ENCODE assay signal across 8 cellular contexts in the genomic region with DNA sequence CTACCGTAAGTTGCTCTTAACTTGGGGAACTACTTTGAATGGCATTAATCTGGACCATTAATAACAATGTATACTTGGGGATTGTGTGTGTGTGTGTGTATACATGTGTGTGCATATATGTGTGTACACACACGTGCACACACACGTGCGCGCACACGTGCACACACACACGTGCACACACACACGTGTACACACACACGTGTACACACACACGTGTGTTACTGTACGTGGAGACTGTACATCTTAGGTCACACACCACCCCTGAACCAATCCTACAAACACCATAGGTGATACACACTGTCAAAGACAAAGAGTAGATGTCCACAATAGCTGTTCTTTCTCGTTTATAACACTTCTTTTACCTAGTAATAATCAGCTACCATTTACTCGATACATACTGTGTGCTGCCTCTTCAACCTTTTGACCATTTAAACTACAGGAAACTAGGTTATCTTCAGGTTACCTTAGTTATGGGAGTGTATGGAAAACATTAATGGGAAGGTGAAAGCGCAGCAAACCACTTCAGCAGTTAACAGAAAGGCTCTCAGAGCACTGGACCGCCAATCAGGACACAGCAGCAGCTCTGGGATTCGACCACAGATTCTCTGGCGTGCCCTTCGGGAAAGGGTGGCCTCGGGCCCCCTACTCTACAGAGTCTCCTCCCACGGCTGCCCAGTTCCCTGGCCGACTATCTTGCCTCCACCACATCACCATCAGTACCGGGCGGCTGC. TPM values are rescaled to one million over a fixed set of nuclear protein-coding genes. Genes with fewer than 3 reads are reported as not detected.
DNase-seq lines count a peak whose midpoint lies in the region; ATAC-seq, FAIRE-seq and TF ChIP-seq lines count a peak whose summit lies in the region.

No MANE protein-coding gene starts in this region.

- peaks cover 17 to 48% (median 31%) of the 10 kb centered on the region in 4 donors for H3K4me1 Mint-ChIP-seq in CD4-positive, alpha-beta memory T cell

- no peak for DNase-seq in CD4-positive, alpha-beta memory T cell
- DNase-seq in HTR-8/SVneo (ENCODE audit: insufficient read length, low spot score) (no peak), adrenal gland (no peak), left lung (peak in 1 of 2 donors; percentile 57), tibial artery (no peak), HCEC 1CT (no peak), GF-D8 (lab: John Stamatoyannopoulos, UW) (no peak)

- H3K27me3 ChIP-seq in CD4-positive, alpha-beta memory T cell (ENCODE audit: insufficient read depth, low read length): no peaks in the 10 kb centered on the region
- H3K27me3 ChIP-seq in adrenal gland (no peaks in the 10 kb centered on the region), left lung (no peaks in the 10 kb centered on the region), tibial artery (no peaks in the 10 kb centered on the region)

- peaks cover 15 to 36% of the 10 kb centered on the region in 2 donors for H3K36me3 Mint-ChIP-seq in CD4-positive, alpha-beta memory T cell

- POLR2A ChIA-PET in CD4-positive, alpha-beta memory T cell (lab: Charles Lee; ENCODE audit: partially characterized antibody): interaction anchor here (0.6 to 2.2 kb wide), 9 partner anchors 10 to 271 kb away, joined by 3 to 13 read pairs (median 5); a partner anchor contains a TSS

- TF ChIP-seq CTCF in adrenal gland (IDR thresholded peaks at IDR 0.05) (no peak), left lung (IDR thresholded peaks at IDR 0.05) (no peak), tibial artery (IDR thresholded peaks at IDR 0.05) (no peak)

- H3K4me3 Mint-ChIP-seq in CD4-positive, alpha-beta memory T cell: peak overlapping the region; percentile 95 to 100 (median 98)

- H3K9me3 Mint-ChIP-seq in CD4-positive, alpha-beta memory T cell: no peaks in the 10 kb centered on the region

- peaks cover 19% of the 10 kb centered on the region for H3K36me3 ChIP-seq in CD4-positive, alpha-beta memory T cell (ENCODE audit: insufficient read depth, low read length)
- H3K36me3 ChIP-seq in adrenal gland (replicated peaks in 1 of 2): peaks cover 0 to 12% of the 10 kb centered on the region in 2 donors
- peaks cover 0 to 16% of the 10 kb centered on the region in 2 donors for H3K36me3 ChIP-seq in left lung
- peaks cover 5 to 14% (median 6%) of the 10 kb centered on the region in 3 donors for H3K36me3 ChIP-seq in tibial artery

- H3K27ac ChIP-seq in CD4-positive, alpha-beta memory T cell (ENCODE audit: low read depth, low read length): peak overlapping the region; percentile 97
- H3K27ac ChIP-seq in adrenal gland (peak overlapping the region in 3 of 5 donors; percentile 92 to 98 (median 94)), left lung (peak overlapping the region; percentile 89 to 90), tibial artery (peak overlapping the region; percentile 81 to 88)

- H3K9me3 ChIP-seq in CD4-positive, alpha-beta memory T cell (ENCODE audit: control insufficient read depth in 1 of 2, low read length in 2 of 2): no peaks in the 10 kb centered on the region
- no peaks in the 10 kb centered on the region for H3K9me3 ChIP-seq in adrenal gland (replicated peaks in 1 of 3)
- H3K9me3 ChIP-seq in left lung: no peaks in the 10 kb centered on the region
- no peaks in the 10 kb centered on the region for H3K9me3 ChIP-seq in tibial artery

- peak; percentile 62 for ATAC-seq in left lung
- no peak for ATAC-seq in HG03196 (IDR thresholded peaks at IDR 0.05; ENCODE audit: unreplicated experiment)

- H3K4me3 ChIP-seq in CD4-positive, alpha-beta memory T cell (ENCODE audit: low read length in 2 of 2): peak overlapping the region; percentile 83 to 93
- peak overlapping the region; percentile 36 to 98 (median 92) for H3K4me3 ChIP-seq in adrenal gland
- peak overlapping the region; percentile 85 to 87 for H3K4me3 ChIP-seq in left lung
- peak overlapping the region; percentile 79 to 83 for H3K4me3 ChIP-seq in tibial artery

- no peak for TF ChIP-seq POLR2A in adrenal gland (IDR thresholded peaks at IDR 0.05)

- peak; percentile 82 for FAIRE-seq in HTR-8/SVneo (lab: Jason Lieb, UNC)

- 40 to 63% (median 48%) methylated on average over 13 to 23 of the region's 23 CpGs for WGBS in adrenal gland, 4 donors

- peaks cover 32% of the 10 kb centered on the region for H3K4me1 ChIP-seq in CD4-positive, alpha-beta memory T cell (ENCODE audit: insufficient read depth, low read length)
- H3K4me1 ChIP-seq in adrenal gland (replicated peaks in 1 of 2): peaks cover 7 to 12% of the 10 kb centered on the region in 2 donors
- H3K4me1 ChIP-seq in left lung: peaks cover 0 to 17% of the 10 kb centered on the region in 2 donors
- H3K4me1 ChIP-seq in tibial artery: peaks cover 0 to 15% (median 9%) of the 10 kb centered on the region in 4 donors

- H3K27me3 Mint-ChIP-seq in CD4-positive, alpha-beta memory T cell: no peaks in the 10 kb centered on the region

- CTCF ChIA-PET in CD4-positive, alpha-beta memory T cell (lab: Charles Lee; ENCODE audit: partially characterized antibody): no interaction called here

- intact Hi-C loops in CD4-positive, alpha-beta memory T cell (cut with micrococcal nuclease): loop anchor here (2.0 to 5.0 kb wide), 3 partner anchors 174 to 584 kb away; a partner anchor contains a TSS
- intact Hi-C loops in adrenal gland (cut with DNase I): loop anchor here in 1 of 2 donors (10.0 kb wide), 1 partner anchor 73 kb away; a partner anchor contains a TSS
- intact Hi-C loops in left lung (cut with DNase I): no loop called here
- intact Hi-C loops in tibial artery (cut with DNase I; ENCODE audit: low total_unique reads): no loop called here

- H3K27ac Mint-ChIP-seq in CD4-positive, alpha-beta memory T cell: peak overlapping the region; percentile 98 to 100 (median 99)

RNA-seq across cellular contexts. Expression of a gene that starts 0.9 kb away (rescaled TPM):
- 100 to 1,000 TPM; 209 to 232 TPM for total RNA-seq in CD4-positive, alpha-beta memory T cell
- polyA plus RNA-seq in CD4-positive, alpha-beta memory T cell: 10 to 100 TPM; 13.7 to 96.6 TPM
- total RNA-seq in adrenal gland (10 to 100 TPM; 16.4 to 48.0 (median 37.1) TPM), left lung (10 to 100 TPM; 35.0 to 40.5 TPM)
- polyA plus RNA-seq in adrenal gland: 10 to 100 TPM in 2 of 3 donors, 1 to 10 TPM in 1; 9.5 to 38.8 (median 17.9) TPM

Comparison
In these comparisons a context has a peak if more than half of its experiments do, and no peak if none do; other contexts are left out.
1. RNA of a gene that starts 0.9 kb away (total RNA-seq): 209 to 232 TPM in CD4-positive, alpha-beta memory T cell; 35.0 to 40.5 TPM in left lung and 16.4 to 48.0 TPM in adrenal gland; every median in the first group is over 4 times any median in the second.
2. Peak in every context shown above with its lines, with median percentiles within 50 percentile points of each other: H3K27ac ChIP-seq and H3K4me3 ChIP-seq.